Comparison of ENCODE assay signal across 8 cellular contexts in genomic region chr5:137533963-137534362, GRCh38.
"Had no signal": no experiment of that assay in that cellular context is flagged by ENCODE, and none has a peak within 500 bp of the region (broad histone marks: within the 10 kb centered on the region; RNA-seq: fewer than 3 reads in every experiment).

No MANE protein-coding gene starts in this region.

- H3K4me3 ChIP-seq: GM12878 had no signal

- DNase-seq: GDM1, GF-D8 had no signal

- ATAC-seq: GM12878 had no signal

- FAIRE-seq: G401.6, GM12878, GM12891, GM12892, GM18507, GM19239 had no signal
